ENCODE assay signal across 27 cellular contexts in genomic region chr11:11152877-11153276, GRCh38.
"Had no signal": no experiment of that assay in that cellular context is flagged by ENCODE, and none has a peak within 500 bp of the region (broad histone marks: within the 10 kb centered on the region; RNA-seq: fewer than 3 reads in every experiment).

No MANE protein-coding gene starts in this region.

- H3K9me3 ChIP-seq: breast epithelium, Peyer's patch, SJCRH30, SK-N-SH had no signal

- H3K4me3 Mint-ChIP-seq: activated B cell treated with CpG ODN at 0.5 μM for 24 hours; activated CD4-positive, alpha-beta memory T cell treated with anti-CD3 and anti-CD28 coated beads, Interleukin-2, amount 10 ng/mL, durations not matched to agents 7 days and 5 days; activated T-cell treated with anti-CD3 and anti-CD28 coated beads, Interleukin-2, amount 50 U/mL, for 72 hours had no signal

- H3K9me2 ChIP-seq: SK-N-SH had no signal

- H3K4me2 ChIP-seq: SK-N-SH had no signal

- ATAC-seq: activated T-cell treated with anti-CD3 and anti-CD28 coated beads, Interleukin-2, amount 50 U/mL, for 72 hours; K562 had no signal

- H3K4me3 ChIP-seq: breast epithelium, K562, Peyer's patch, SJCRH30 had no signal

- H3K36me3 ChIP-seq: breast epithelium, Peyer's patch, SJCRH30 had no signal

- H3K27me3 Mint-ChIP-seq: activated CD4-positive, alpha-beta memory T cell treated with anti-CD3 and anti-CD28 coated beads, Interleukin-2, amount 10 ng/mL, durations not matched to agents 7 days and 5 days had no signal

- H3K4me1 ChIP-seq: breast epithelium, Peyer's patch, SJCRH30 had no signal

- H3K9ac ChIP-seq: SK-N-SH had no signal

- H3K27ac Mint-ChIP-seq: activated B cell treated with CpG ODN at 0.5 μM for 24 hours; activated CD4-positive, alpha-beta memory T cell treated with anti-CD3 and anti-CD28 coated beads, Interleukin-2, amount 10 ng/mL, durations not matched to agents 7 days and 5 days; activated T-cell treated with anti-CD3 and anti-CD28 coated beads, Interleukin-2, amount 50 U/mL, for 72 hours; activated T-helper 2 cell treated with anti-CD3 and anti-CD28 coated beads, Interferon-gamma antibody, Interleukin-2, Interleukin-4, amounts not matched to agents 10 μg/mL and 5 μg/mL and 100 μg/mL, durations not matched to agents 14 hours and 24 hours and 36 hours had no signal

- H3K9me3 Mint-ChIP-seq: activated B cell treated with CpG ODN at 0.5 μM for 24 hours; activated CD4-positive, alpha-beta memory T cell treated with anti-CD3 and anti-CD28 coated beads, Interleukin-2, amount 10 ng/mL, durations not matched to agents 7 days and 5 days; activated T-cell treated with anti-CD3 and anti-CD28 coated beads, Interleukin-2, amount 50 U/mL, for 72 hours; activated T-helper 2 cell treated with anti-CD3 and anti-CD28 coated beads, Interferon-gamma antibody, Interleukin-2, Interleukin-4, amounts not matched to agents 10 μg/mL and 5 μg/mL and 100 μg/mL, durations not matched to agents 14 hours and 24 hours and 36 hours had no signal

- H3K27me3 ChIP-seq: breast epithelium, Peyer's patch, SJCRH30 had no signal

- DNase-seq: activated B cell treated with CpG ODN at 0.5 μM for 24 hours; activated CD4-positive, alpha-beta memory T cell treated with anti-CD3 and anti-CD28 coated beads, Interleukin-2, amount 10 ng/mL, durations not matched to agents 7 days and 5 days; activated CD4-positive, alpha-beta T cell treated with anti-CD3 and anti-CD28 coated beads for 1 hour; activated CD4-positive, alpha-beta T cell treated with anti-CD3 and anti-CD28 coated beads, Interleukin-2, amount 50 U/mL, for 1 hour; activated gamma-delta T cell treated with Interleukin-2 at 50 U/mL for 16 hours; activated naive CD4-positive, alpha-beta T cell treated with anti-CD3 and anti-CD28 coated beads, Interleukin-2, amount 50 U/mL, for 16 hours; activated T-cell treated with anti-CD3 and anti-CD28 coated beads, Interleukin-2, amount 50 U/mL, for 72 hours; aorta; caudate nucleus; Karpas-422; NCI-H1105 treated with DMSO at 0.1 percent for 48 hours; NCI-H1436 treated with DMSO at 0.1 percent for 48 hours; NCI-H187; NCI-H2081; NCI-H510A treated with DMSO at 0.1 percent for 48 hours; NCI-H69; NK-92 treated with Interleukin-12 subunit alpha and Interleukin-12 subunit beta, amount 100 ng/mL, for 24 hours; Peyer's patch; Right ventricle myocardium superior; SJCRH30; SK-N-SH; T-helper 1 cell; T-helper 9 cell had no signal

- H3K27ac ChIP-seq: breast epithelium, Peyer's patch, RWPE1, SJCRH30 had no signal

- FAIRE-seq: K562 had no signal
